1 cellular context compared by ENCODE assay signal in the genomic region with DNA sequence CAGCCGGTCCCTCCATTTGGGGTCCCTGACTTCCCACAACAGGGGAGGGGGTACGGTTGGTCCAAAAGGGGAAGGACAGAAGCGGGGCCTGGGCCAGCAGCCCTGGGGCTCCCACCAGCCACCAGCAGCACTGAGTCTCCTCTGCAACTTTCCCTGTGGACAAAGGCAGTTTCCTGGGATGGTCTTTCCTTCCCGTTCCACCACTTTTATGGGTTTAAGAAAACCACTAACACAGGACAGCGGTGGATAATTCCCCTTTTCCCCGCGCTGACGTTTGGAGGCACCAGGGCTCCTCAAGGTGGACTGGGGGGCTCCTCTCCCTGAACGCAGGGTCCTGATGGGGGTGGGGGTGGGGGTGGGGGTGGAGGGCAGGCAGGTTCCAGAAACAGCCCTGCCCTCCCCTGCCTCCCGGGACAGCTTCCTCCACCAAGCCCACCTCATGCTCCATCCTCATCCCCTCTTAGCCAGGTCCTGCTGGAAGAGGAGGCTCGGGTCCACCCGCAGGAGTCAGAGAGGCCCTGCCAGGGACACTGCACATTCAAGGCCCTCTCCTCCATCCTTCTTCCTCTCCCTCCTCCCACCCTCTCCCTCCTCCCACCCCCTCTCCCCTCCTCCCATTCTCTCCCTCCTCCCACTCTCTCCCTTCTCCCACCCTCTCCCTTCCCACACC.
A peak's percentile ranks its signal among the peaks of the same experiment; 100 is the strongest.
TF ChIP-seq lines count a peak whose summit lies in the region.

No MANE protein-coding gene starts in this region.

TF ChIP-seq in HEK293, 187 proteins besides CTCF, POLR2A, EP300 and RAD21 (continued from another document):
- TF ChIP-seq, protein P1, sequence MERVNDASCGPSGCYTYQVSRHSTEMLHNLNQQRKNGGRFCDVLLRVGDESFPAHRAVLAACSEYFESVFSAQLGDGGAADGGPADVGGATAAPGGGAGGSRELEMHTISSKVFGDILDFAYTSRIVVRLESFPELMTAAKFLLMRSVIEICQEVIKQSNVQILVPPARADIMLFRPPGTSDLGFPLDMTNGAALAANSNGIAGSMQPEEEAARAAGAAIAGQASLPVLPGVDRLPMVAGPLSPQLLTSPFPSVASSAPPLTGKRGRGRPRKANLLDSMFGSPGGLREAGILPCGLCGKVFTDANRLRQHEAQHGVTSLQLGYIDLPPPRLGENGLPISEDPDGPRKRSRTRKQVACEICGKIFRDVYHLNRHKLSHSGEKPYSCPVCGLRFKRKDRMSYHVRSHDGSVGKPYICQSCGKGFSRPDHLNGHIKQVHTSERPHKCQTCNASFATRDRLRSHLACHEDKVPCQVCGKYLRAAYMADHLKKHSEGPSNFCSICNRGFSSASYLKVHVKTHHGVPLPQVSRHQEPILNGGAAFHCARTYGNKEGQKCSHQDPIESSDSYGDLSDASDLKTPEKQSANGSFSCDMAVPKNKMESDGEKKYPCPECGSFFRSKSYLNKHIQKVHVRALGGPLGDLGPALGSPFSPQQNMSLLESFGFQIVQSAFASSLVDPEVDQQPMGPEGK (tag by site-specific recombination; IDR thresholded peaks at IDR 0.05), result peak; percentile 41; the same call in 1 of the 2 replicates
TF ChIP-seq in HEK293: peak in this region for 1.
